Comparison of ENCODE assay signal across 11 cellular contexts in genomic region chr17:43842091-43842974, GRCh38. TPM values are rescaled to one million over a fixed set of nuclear protein-coding genes. Genes with fewer than 3 reads are reported as not detected.
DNase-seq lines count a peak whose midpoint lies in the region; ATAC-seq, FAIRE-seq and TF ChIP-seq lines count a peak whose summit lies in the region.
"Not testable (repeated sequence)": the region's sequence is repeated elsewhere in the genome, so short reads cannot be mapped to it uniquely, and the experiment has no call there.
"Had no signal": no experiment of that assay in that cellular context is flagged by ENCODE, and none has a peak within 500 bp of the region (broad histone marks: within the 10 kb centered on the region; RNA-seq: fewer than 3 reads in every experiment).

No MANE protein-coding gene starts in this region.

- intact Hi-C loops in IMR-90 (cut with micrococcal nuclease); Panc1 (cut with micrococcal nuclease; ENCODE audit: unreplicated experiment); sigmoid colon (cut with DNase I): not testable (repeated sequence)
- intact Hi-C loops in K562 (cut with micrococcal nuclease): loop anchor here (10.0 kb wide), 1 partner anchor 148 kb away; no protein-coding TSS in a partner anchor

- 79% methylated on average over 26 of the region's 54 CpGs; no CpG with 5 or more reads in 1 of the 2 experiments for WGBS in IMR-90 (ENCODE audit: extremely low coverage in 2 of 2, insufficient read length in 1 of 2), 2 experiments
- WGBS in K562 (ENCODE audit: insufficient coverage, low coverage, missing lambda C conversion rate): 3% methylated on average over 31 of the region's 54 CpGs
- 78 to 85% methylated on average over 53 to 54 of the region's 54 CpGs for WGBS in sigmoid colon, 2 donors

- in situ Hi-C loops in IMR-90 (cut with MboI; ENCODE audit: low sequenced_read_pairs); Panc1 (cut with HindIII; ENCODE audit: low pct_unique_long_range_greater_than_20kb, low sequenced_read_pairs); K562 (cut with MboI): not testable (repeated sequence)

- not testable (repeated sequence) for H2AK5ac ChIP-seq in IMR-90 (ENCODE audit: low read depth, low read length)

- not testable (repeated sequence) for TF ChIP-seq CTCF in IMR-90 (conservative IDR thresholded peaks at IDR 0.05; ENCODE audit: low read depth, low read length); Panc1 (IDR thresholded peaks at IDR 0.05); K562 (IDR thresholded peaks at IDR 0.05 in 2 of 3, conservative IDR thresholded peaks at IDR 0.05 in 1 of 3; ENCODE audit: insufficient read depth in 2 of 3, low read depth in 1 of 3, low read length in 3 of 3); keratinocyte (optimal IDR thresholded peaks at IDR 0.05 in 1 of 3, IDR thresholded peaks at IDR 0.05 in 1 of 3, conservative IDR thresholded peaks at IDR 0.05 in 1 of 3; ENCODE audit: extremely low read depth in 1 of 3, insufficient read depth in 2 of 3, low read length in 3 of 3); sigmoid colon (IDR thresholded peaks at IDR 0.05)

- not testable (repeated sequence) for TF ChIP-seq EP300 in K562 (IDR thresholded peaks at IDR 0.05; ENCODE audit: low read length); sigmoid colon (IDR thresholded peaks at IDR 0.05)

- not testable (repeated sequence) for H4K8ac ChIP-seq in IMR-90 (ENCODE audit: low read depth in 2 of 2, low read length in 2 of 2)

- not testable (repeated sequence) for H2BK15ac ChIP-seq in IMR-90 (ENCODE audit: low read depth, low read length)

- H2AFZ ChIP-seq in IMR-90 (replicated peaks; ENCODE audit: low read length, poor library complexity) (peak overlapping the region; percentile 36), K562 (ENCODE audit: low read depth, low read length) (peak overlapping the region; percentile 68)
- H2AFZ ChIP-seq in keratinocyte (ENCODE audit: control insufficient read depth, low read length): not testable (repeated sequence)

- H3K4me1 ChIP-seq in IMR-90 (ENCODE audit: control insufficient read depth, insufficient read depth, low read length): not testable (repeated sequence)
- H3K4me1 ChIP-seq in Panc1 (ENCODE audit: control insufficient read depth, insufficient read depth, low read length) (peaks cover 27% of the 10 kb centered on the region), K562 (replicated peaks in 1 of 2; ENCODE audit: control insufficient read depth in 2 of 2, insufficient read depth in 2 of 2, low read length in 2 of 2) (peaks cover 16 to 22% of the 10 kb centered on the region in 2 experiments), keratinocyte (ENCODE audit: control insufficient read depth, extremely low read depth, insufficient read depth, low read length) (peaks cover 27% of the 10 kb centered on the region), sigmoid colon (peaks cover 0 to 16% (median 9%) of the 10 kb centered on the region in 4 donors)

- not testable (repeated sequence) for TF ChIP-seq RAD21 in IMR-90 (IDR thresholded peaks at IDR 0.05; ENCODE audit: low read length); K562 (CRISPR knock-in tag; conservative IDR thresholded peaks at IDR 0.05 in 1 of 2, IDR thresholded peaks at IDR 0.05 in 1 of 2)

- FAIRE-seq in K562 (lab: Jason Lieb, UNC): peak; percentile 71
- FAIRE-seq in keratinocyte (lab: Jason Lieb, UNC): not testable (repeated sequence)

- POLR2A ChIA-PET in IMR-90 (lab: Charles Lee; ENCODE audit: unreplicated experiment); Panc1 (lab: Charles Lee): not testable (repeated sequence)
- POLR2A ChIA-PET in K562 (lab: Yijun Ruan, JAX): interaction anchor here (1.0 kb wide), 1 partner anchor 30 kb away, joined by 3 read pairs; no protein-coding TSS in a partner anchor

- H3K79me1 ChIP-seq in IMR-90 (ENCODE audit: low read depth in 1 of 2, low read length in 2 of 2): not testable (repeated sequence)

- not testable (repeated sequence) for H4K20me1 ChIP-seq in IMR-90 (ENCODE audit: insufficient read depth, low read length); K562 (replicated peaks; ENCODE audit: control insufficient read depth, insufficient read depth, low read length); keratinocyte (ENCODE audit: control insufficient read depth, extremely low read depth, insufficient read depth, low read length)

- BruUV-seq in IMR-90 (replicated peaks; lab: Mats Ljungman, UMichigan); Panc1 (replicated peaks; lab: Mats Ljungman, UMichigan); K562 (replicated peaks; lab: Mats Ljungman, UMichigan): not testable (repeated sequence)

- ATAC-seq in IMR-90 (ENCODE audit: low read depth): not testable (repeated sequence)
- peak; percentile 62 for ATAC-seq in Panc1
- peak; percentile 48 for ATAC-seq in K562

- not testable (repeated sequence) for H3K9me1 ChIP-seq in IMR-90 (ENCODE audit: insufficient read depth, low read length); K562 (ENCODE audit: control insufficient read depth, insufficient read depth, low read length); keratinocyte (ENCODE audit: control insufficient read depth, extremely low read depth, insufficient read depth, low read length)

- not testable (repeated sequence) for H3K9me3 ChIP-seq in IMR-90 (ENCODE audit: control insufficient read depth, insufficient read depth, low read length); Panc1 (ENCODE audit: control insufficient read depth, insufficient read depth, low read depth, low read length); K562 (replicated peaks; ENCODE audit: control insufficient read depth, insufficient read depth, low read depth, low read length); keratinocyte (ENCODE audit: control insufficient read depth, low read depth, low read length); sigmoid colon

- H2BK120ac ChIP-seq in IMR-90 (ENCODE audit: low read depth, low read length): not testable (repeated sequence)

- H3K4me2 ChIP-seq in IMR-90 (ENCODE audit: low read depth, low read length): not testable (repeated sequence)
- H3K4me2 ChIP-seq in K562 (ENCODE audit: insufficient read depth, low read length): peak overlapping the region; percentile 68
- peak overlapping the region; percentile 29 for H3K4me2 ChIP-seq in keratinocyte (ENCODE audit: control insufficient read depth, extremely low read depth, insufficient read depth, low read depth, low read length)

- H3K9ac ChIP-seq in IMR-90 (ENCODE audit: low read depth, low read length); K562 (ENCODE audit: insufficient read depth in 1 of 2, low read depth in 2 of 2, low read length in 2 of 2); keratinocyte (ENCODE audit: control insufficient read depth, extremely low read depth, insufficient read depth, low read length): not testable (repeated sequence)

- H2AK9ac ChIP-seq in IMR-90 (replicated peaks; ENCODE audit: low read depth, low read length, poor library complexity): peak overlapping the region; percentile 20

- H3K27me3 ChIP-seq in IMR-90 (ENCODE audit: control insufficient read depth, insufficient read depth, low read length); Panc1 (ENCODE audit: control insufficient read depth, insufficient read depth, low read length); K562 (ENCODE audit: control insufficient read depth in 2 of 2, insufficient read depth in 2 of 2, low read length in 2 of 2); keratinocyte (ENCODE audit: control insufficient read depth, extremely low read depth, insufficient read depth, low read length); sigmoid colon: not testable (repeated sequence)

- DNase-seq in DMS53 (lab: John Stamatoyannopoulos, UW): peak; percentile 94
- DNase-seq in IMR-90; Panc1 (ENCODE audit: low read depth, low spot score); keratinocyte (ENCODE audit: low read depth, low spot score): not testable (repeated sequence)
- peak; percentile 54 for DNase-seq in NCI-H2227 (lab: John Stamatoyannopoulos, UW; ENCODE audit: unreplicated experiment)
- DNase-seq in K562 (ENCODE audit: extremely low read depth in 1 of 4, low spot score in 3 of 4): peak in 3 of 4 experiments; percentile 49 to 68 (median 66)
- DNase-seq in sigmoid colon: peak; percentile 80

- H3K18ac ChIP-seq in IMR-90 (ENCODE audit: low read depth, low read length): not testable (repeated sequence)

- not testable (repeated sequence) for H2BK5ac ChIP-seq in IMR-90 (ENCODE audit: low read depth, low read length, poor library complexity, severe bottlenecking)

- not testable (repeated sequence) for H3K14ac ChIP-seq in IMR-90 (replicated peaks; ENCODE audit: low read depth, low read length)

- H2BK20ac ChIP-seq in IMR-90 (ENCODE audit: low read depth, low read length): not testable (repeated sequence)

- TF ChIP-seq POLR2A in IMR-90 (IDR thresholded peaks at IDR 0.05; ENCODE audit: low read depth, low read length); K562 (conservative IDR thresholded peaks at IDR 0.05); sigmoid colon (IDR thresholded peaks at IDR 0.05): not testable (repeated sequence)

- CTCF ChIA-PET in IMR-90 (lab: Yijun Ruan, JAX); Panc1 (lab: Charles Lee); K562 (lab: Yijun Ruan, JAX; ENCODE audit: low intra/inter-chr PET ratio): not testable (repeated sequence)

- H4K91ac ChIP-seq in IMR-90 (ENCODE audit: insufficient read depth, low read depth, low read length): not testable (repeated sequence)

- H3K27ac ChIP-seq in IMR-90 (ENCODE audit: insufficient read depth, low read length); Panc1 (ENCODE audit: low read length); K562 (ENCODE audit: extremely low read depth, low read depth, low read length); keratinocyte (ENCODE audit: control insufficient read depth, insufficient read depth, low read length); sigmoid colon: not testable (repeated sequence)

- H3K56ac ChIP-seq in IMR-90 (ENCODE audit: extremely low read depth, insufficient read depth, low read length): not testable (repeated sequence)

- not testable (repeated sequence) for H4K5ac ChIP-seq in IMR-90 (ENCODE audit: low read depth, low read length)

- dilution Hi-C loops in IMR-90 (cut with HindIII; ENCODE audit: low sequenced_read_pairs, unreplicated experiment); keratinocyte (cut with MboI; ENCODE audit: extremely low pct_ligation_motif_present, low sequenced_read_pairs): not testable (repeated sequence)

- H3K36me3 ChIP-seq in IMR-90 (ENCODE audit: control insufficient read depth, insufficient read depth, low read length); Panc1 (ENCODE audit: control insufficient read depth, insufficient read depth, low read length); K562 (ENCODE audit: control insufficient read depth, insufficient read depth, low read length); keratinocyte (ENCODE audit: control insufficient read depth in 2 of 2, extremely low read depth in 1 of 2, insufficient read depth in 2 of 2, low read length in 2 of 2); sigmoid colon: not testable (repeated sequence)

- not testable (repeated sequence) for H3K4me3 ChIP-seq in IMR-90 (ENCODE audit: insufficient read depth, low read depth, low read length); K562; sigmoid colon
- H3K4me3 ChIP-seq in Panc1 (ENCODE audit: low read depth in 2 of 2, low read length in 2 of 2) (peak overlapping the region; percentile 19 to 31; a peak in 3 of 4 replicates), keratinocyte (ENCODE audit: control insufficient read depth in 2 of 3, extremely low read depth in 1 of 3, insufficient read depth in 2 of 3, low read depth in 1 of 3, low read length in 3 of 3) (peak overlapping the region in 1 of 3 experiments; percentile 7)

- not testable (repeated sequence) for H3K79me2 ChIP-seq in K562 (ENCODE audit: control insufficient read depth, insufficient read depth, low read length); keratinocyte (ENCODE audit: control insufficient read depth, insufficient read depth, low read length)

- not testable (repeated sequence) for H3K23ac ChIP-seq in IMR-90 (ENCODE audit: low read depth, low read length)

- not testable (repeated sequence) for H3K4ac ChIP-seq in IMR-90 (ENCODE audit: low read depth, low read length)

RNA-seq across cellular contexts. Expression of gene CD300LG, which starts 4.6 kb away (rescaled TPM):
- not detected in 2 replicates for total RNA-seq in IMR-90 (2012; rRNA removed)
- not detected in 2 replicates for polyA plus RNA-seq in IMR-90 (2012; rRNA removed)
- polyA plus RNA-seq in IMR-90 (2012; cell fraction: cytosol; rRNA removed): not detected in 2 replicates
- polyA plus RNA-seq in IMR-90 (2012; cell fraction: nucleus; rRNA removed; ENCODE audit: low replicate concordance): not detected in 2 replicates
- total RNA-seq in Panc1 (2021; ENCODE audit: unreplicated experiment): not detected
- polyA plus RNA-seq in Panc1 (2012; ENCODE audit: insufficient read length): not detected
- total RNA-seq in K562 (2011; cell fraction: chromatin; rRNA removed; ENCODE audit: low replicate concordance): not detected in 2 replicates
- not detected in 2 replicates for total RNA-seq in K562 (2011; cell fraction: nucleolus; rRNA removed)
- not detected in 2 replicates for total RNA-seq in K562 (2011; cell fraction: nucleoplasm; rRNA removed)
- total RNA-seq in K562 (2014; rRNA removed): not detected in 2 replicates
- total RNA-seq in K562 (2014; rRNA removed; fragmentation: Illumina TruSeq; extraction: Trizol): not detected in 2 replicates
- not detected in 2 replicates for total RNA-seq in K562 (2015; rRNA removed; fragmentation: Illumina TruSeq; extraction: Trizol)
- total RNA-seq in K562 (2021): not detected in 2 replicates
- not detected in 2 replicates for polyA plus RNA-seq in K562 (2011; rRNA removed)
- not detected in 2 replicates for polyA plus RNA-seq in K562 (2011; cell fraction: cytosol; rRNA removed)
- polyA plus RNA-seq in K562 (2011; cell fraction: nucleus; rRNA removed): not detected in 2 replicates
- not detected in 2 replicates for polyA plus RNA-seq in K562 (2012)
- polyA plus RNA-seq in K562 (2014; fragmentation: Illumina TruSeq; extraction: Trizol): not detected in 2 replicates
- not detected for polyA plus RNA-seq in K562 (2014; fragmentation: Nextera tagmentation; extraction: Ambion mirVana)
- polyA plus RNA-seq in K562 (2014; rRNA removed): not detected in 2 replicates
- polyA minus RNA-seq in K562 (2011; rRNA and poly(A)+ RNA removed): not detected in 2 replicates
- not detected in 2 replicates for polyA minus RNA-seq in K562 (2011; cell fraction: cytosol; rRNA and poly(A)+ RNA removed)
- polyA minus RNA-seq in K562 (2011; cell fraction: nucleus; rRNA and poly(A)+ RNA removed): not detected in 2 replicates
- polyA plus RNA-seq in keratinocyte: not detected in 3 replicates
- not detected for polyA plus RNA-seq in keratinocyte (2011; ENCODE audit: low read depth)
- not detected in 2 replicates for polyA plus RNA-seq in keratinocyte (2011; cell fraction: cytosol; rRNA removed)
- not detected in 2 replicates for polyA plus RNA-seq in keratinocyte (2011; cell fraction: nucleus; rRNA removed)
- polyA plus RNA-seq in keratinocyte (2012; ENCODE audit: low replicate concordance): not detected in 2 replicates
- not detected in 3 replicates for polyA minus RNA-seq in keratinocyte
- not detected for polyA minus RNA-seq in keratinocyte (2011; cell fraction: cytosol; rRNA and poly(A)+ RNA removed)
- polyA minus RNA-seq in keratinocyte (2011; cell fraction: nucleus; rRNA and poly(A)+ RNA removed): not detected in 2 replicates
- 1 to 10 TPM; 1.5 to 5.3 (median 2.6) TPM for total RNA-seq in sigmoid colon
- 1 to 10 TPM in 1 of 3 donors, under 1 TPM in 1, not detected in 1; 0.60 to 1.5 TPM for polyA plus RNA-seq in sigmoid colon
- total RNA-seq: cardiac muscle cell; OCI-LY7; progenitor cell of endocrine pancreas; T-helper 1 cell treated with Interleukin-12 subunit alpha and Interleukin-12 subunit beta and Interleukin-4 antibody, amounts not matched to agents 30 ng/mL and 1 ng/mL, for 36 hours had no signal
- polyA plus RNA-seq: cardiac muscle cell had no signal

RNA-seq across cellular contexts. Expression of gene MPP3, which starts 9.4 kb away (rescaled TPM):
- total RNA-seq in IMR-90 (2012; rRNA removed) (5.0 and 5.7 TPM in 2 replicates), Panc1 (2021; ENCODE audit: unreplicated experiment) (7.1 TPM), K562 (2014; rRNA removed) (6.0 and 10.4 TPM in 2 replicates), K562 (2014; rRNA removed; fragmentation: Illumina TruSeq; extraction: Trizol) (3.1 TPM in 2 replicates), K562 (2015; rRNA removed; fragmentation: Illumina TruSeq; extraction: Trizol) (2.2 and 2.9 TPM in 2 replicates), K562 (2021) (5.1 and 5.9 TPM in 2 replicates), sigmoid colon (10 to 100 TPM in 1 of 4 donors, 1 to 10 TPM in 3; 5.0 to 10.5 (median 6.0) TPM)
- polyA plus RNA-seq in IMR-90 (2012; rRNA removed) (10.7 and 11.9 TPM in 2 replicates), K562 (2011; rRNA removed) (5.3 and 6.2 TPM in 2 replicates), K562 (2014; fragmentation: Illumina TruSeq; extraction: Trizol) (4.1 and 4.5 TPM in 2 replicates), K562 (2014; fragmentation: Nextera tagmentation; extraction: Ambion mirVana) (1 to 10 TPM in 1 of 2 experiments, under 1 TPM in 1; 0.41 to 1.1 TPM), K562 (2014; rRNA removed) (5.3 and 5.4 TPM in 2 replicates), keratinocyte (6.5 to 7.4 TPM (median 7.0 TPM) in 3 replicates), sigmoid colon (1 to 10 TPM in 2 of 3 donors, under 1 TPM in 1; 0.23 to 1.9 (median 1.2) TPM)
- 3.3 and 4.3 TPM in 2 replicates for polyA plus RNA-seq in IMR-90 (2012; cell fraction: cytosol; rRNA removed)
- polyA plus RNA-seq in IMR-90 (2012; cell fraction: nucleus; rRNA removed; ENCODE audit: low replicate concordance): 69.8 and 88.1 TPM in 2 replicates
- polyA plus RNA-seq in Panc1 (2012; ENCODE audit: insufficient read length): 3.9 TPM
- 39.6 and 62.5 TPM in 2 replicates for total RNA-seq in K562 (2011; cell fraction: chromatin; rRNA removed; ENCODE audit: low replicate concordance)
- total RNA-seq in K562 (2011; cell fraction: nucleolus; rRNA removed): 26.3 and 31.2 TPM in 2 replicates
- 35.3 and 39.0 TPM in 2 replicates for total RNA-seq in K562 (2011; cell fraction: nucleoplasm; rRNA removed)
- 4.4 and 7.6 TPM in 2 replicates for polyA plus RNA-seq in K562 (2011; cell fraction: cytosol; rRNA removed)
- 21.3 and 32.5 TPM in 2 replicates for polyA plus RNA-seq in K562 (2011; cell fraction: nucleus; rRNA removed)
- 2.0 and 2.7 TPM in 2 replicates for polyA plus RNA-seq in K562 (2012)
- polyA minus RNA-seq in K562 (2011; rRNA and poly(A)+ RNA removed): 3.9 and 7.3 TPM in 2 replicates
- 3.1 and 5.0 TPM in 2 replicates for polyA minus RNA-seq in K562 (2011; cell fraction: cytosol; rRNA and poly(A)+ RNA removed)
- 8.9 and 9.3 TPM in 2 replicates for polyA minus RNA-seq in K562 (2011; cell fraction: nucleus; rRNA and poly(A)+ RNA removed)
- 3.2 TPM for polyA plus RNA-seq in keratinocyte (2011; ENCODE audit: low read depth)
- polyA plus RNA-seq in keratinocyte (2011; cell fraction: cytosol; rRNA removed): 2.1 and 2.4 TPM in 2 replicates
- 36.9 TPM in 2 replicates for polyA plus RNA-seq in keratinocyte (2011; cell fraction: nucleus; rRNA removed)
- polyA plus RNA-seq in keratinocyte (2012; ENCODE audit: low replicate concordance): 5.4 and 5.5 TPM in 2 replicates
- polyA minus RNA-seq in keratinocyte: 4.7 to 6.9 TPM (median 4.9 TPM) in 3 replicates
- polyA minus RNA-seq in keratinocyte (2011; cell fraction: cytosol; rRNA and poly(A)+ RNA removed): 2.3 TPM
- 9.0 and 12.4 TPM in 2 replicates for polyA minus RNA-seq in keratinocyte (2011; cell fraction: nucleus; rRNA and poly(A)+ RNA removed)
- total RNA-seq: OCI-LY7; T-helper 1 cell treated with Interleukin-12 subunit alpha and Interleukin-12 subunit beta and Interleukin-4 antibody, amounts not matched to agents 30 ng/mL and 1 ng/mL, for 36 hours had no signal
